In the genomic region with DNA sequence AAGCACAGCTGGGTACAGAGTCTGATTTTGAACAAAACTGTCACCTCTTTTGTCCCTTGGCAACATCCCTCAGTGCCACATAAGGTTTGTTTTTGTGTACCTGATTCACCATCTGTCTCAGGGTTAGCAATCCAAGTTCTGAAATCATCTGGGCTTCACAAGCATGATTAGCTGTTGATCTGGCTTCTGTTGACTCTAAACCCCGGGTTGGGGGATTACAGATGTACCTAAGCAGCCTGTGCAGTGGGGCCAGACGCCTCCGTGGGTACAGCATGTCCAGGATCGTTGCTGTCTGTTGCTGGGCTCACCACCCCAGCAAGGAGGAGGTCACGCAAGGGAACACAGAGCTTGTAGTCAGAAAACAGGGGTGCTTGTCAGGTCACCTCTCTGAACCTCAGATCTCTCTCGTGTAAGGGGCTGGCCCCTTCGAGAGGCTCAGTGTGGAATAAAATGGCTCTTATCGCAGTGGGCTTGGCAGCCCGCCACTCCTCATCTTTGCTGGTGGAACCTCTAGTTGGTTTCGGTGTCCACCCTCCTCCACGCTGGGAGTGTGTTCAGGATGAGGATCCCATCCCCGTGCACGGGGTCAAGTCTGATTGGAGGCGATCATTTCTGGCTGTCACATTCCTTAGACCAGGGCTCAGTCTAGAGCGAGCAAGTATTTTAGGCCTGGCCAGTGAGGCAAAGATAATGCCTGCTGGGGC, we compare ENCODE assay signal across 19 cellular contexts. TPM values are rescaled to one million over a fixed set of nuclear protein-coding genes. Genes with fewer than 3 reads are reported as not detected.
DNase-seq lines count a peak whose midpoint lies in the region; ATAC-seq, FAIRE-seq and TF ChIP-seq lines count a peak whose summit lies in the region.
"Had no signal": no experiment of that assay in that cellular context is flagged by ENCODE, and none has a peak within 500 bp of the region (broad histone marks: within the 10 kb centered on the region; RNA-seq: fewer than 3 reads in every experiment).

No MANE protein-coding gene starts in this region.

- CTCF ChIA-PET in H1 (lab: Charles Lee; ENCODE audit: partially characterized antibody) = interaction anchor here (1.1 to 1.5 kb wide), 3 partner anchors 13 to 261 kb away, joined by 3 read pairs; no protein-coding TSS in a partner anchor

- H4K20me1 ChIP-seq in H1 (replicated peaks in 1 of 2; ENCODE audit: control insufficient read depth in 1 of 2, insufficient read depth in 2 of 2, low read length in 2 of 2) = no peaks in the 10 kb centered on the region

- WGBS in H1 (ENCODE audit: extremely low coverage in 1 of 2, insufficient coverage in 1 of 2, insufficient read length in 1 of 2, insufficient replicate concordance in 2 of 2, low coverage in 1 of 2, low lambda C conversion rate in 2 of 2, missing lambda C conversion rate in 1 of 2), 2 experiments = 95% methylated on average over 15 of the region's 15 CpGs; no CpG with 5 or more reads in 1 of the 2 experiments

- no peak overlapping the region for H3K4me2 ChIP-seq in H1 (ENCODE audit: insufficient read depth in 1 of 2, low read depth in 2 of 2, low read length in 2 of 2)

- no peak overlapping the region for H3K18ac ChIP-seq in H1 (ENCODE audit: extremely low read depth, low read length)

- no peak overlapping the region for H2BK5ac ChIP-seq in H1 (ENCODE audit: low read depth, low read length)

- H2BK120ac ChIP-seq in H1 (replicated peaks; ENCODE audit: low read depth, low read length) = no peak overlapping the region

- no peak overlapping the region for H3K4ac ChIP-seq in H1 (replicated peaks; ENCODE audit: insufficient read length, low read depth, low read length)

- H3K4me1 ChIP-seq in Peyer's patch (peaks cover 0 to 24% (median 7%) of the 10 kb centered on the region in 4 donors), H1 (replicated peaks in 1 of 4; ENCODE audit: control insufficient read depth in 3 of 4, insufficient read depth in 4 of 4, low read length in 3 of 4) (peaks cover 4 to 21% (median 19%) of the 10 kb centered on the region in 4 experiments)
- H3K4me1 ChIP-seq: HAP-1, stomach had no signal

- TF ChIP-seq CTCF in Peyer's patch (IDR thresholded peaks at IDR 0.05) (no peak), H1 (IDR thresholded peaks at IDR 0.05; ENCODE audit: control extremely low read depth in 1 of 3, insufficient read depth in 1 of 3, low read depth in 1 of 3, low read length in 3 of 3) (no peak)

- no peaks in the 10 kb centered on the region for H3K23me2 ChIP-seq in H1 (ENCODE audit: low read depth, low read length)

- H2BK20ac ChIP-seq in H1 (ENCODE audit: low read length) = peak overlapping the region; percentile 7; the same call in 1 of the 2 replicates

- no peaks in the 10 kb centered on the region for H3K79me2 ChIP-seq in H1 (ENCODE audit: control insufficient read depth in 1 of 2, insufficient read depth in 2 of 2, low read length in 2 of 2)

- no peak overlapping the region for H3K23ac ChIP-seq in H1 (ENCODE audit: insufficient read length)

- H3K79me1 ChIP-seq in H1 (ENCODE audit: low read depth, low read length) = no peaks in the 10 kb centered on the region

- peak overlapping the region; percentile 39 for H4K91ac ChIP-seq in H1 (replicated peaks; ENCODE audit: insufficient read length, low read length)

- H3K4me1 Mint-ChIP-seq in stimulated activated naive CD8-positive, alpha-beta T cell treated with anti-CD3 and anti-CD28 coated beads, Interleukin-15, Interleukin-2, amounts not matched to agents 100 ng/mL and 50 ng/mL, for 24 hours (ENCODE audit: low read depth) = peaks cover 84% of the 10 kb centered on the region
- peaks cover 72% of the 10 kb centered on the region for H3K4me1 Mint-ChIP-seq in stimulated activated naive CD8-positive, alpha-beta T cell treated with anti-CD3 and anti-CD28 coated beads, Interleukin-15, amount 100 ng/mL, for 72 hours

- no peaks in the 10 kb centered on the region for H3K36me3 Mint-ChIP-seq in stimulated activated naive CD8-positive, alpha-beta T cell treated with anti-CD3 and anti-CD28 coated beads, Interleukin-15, Interleukin-2, amounts not matched to agents 100 ng/mL and 50 ng/mL, for 24 hours (ENCODE audit: low read depth)

- H3K4me3 ChIP-seq in Peyer's patch = no peak overlapping the region
- H3K4me3 ChIP-seq in H1 (ENCODE audit: extremely low read depth in 1 of 4, insufficient read depth in 2 of 4, low read depth in 3 of 4, low read length in 4 of 4) = no peak overlapping the region
- H3K4me3 ChIP-seq: HAP-1, K562, stomach had no signal

- TF ChIP-seq RAD21 in H1 (IDR thresholded peaks at IDR 0.05 in 1 of 2, conservative IDR thresholded peaks at IDR 0.05 in 1 of 2; ENCODE audit: low read depth in 2 of 2, low read length in 2 of 2) = no peak

- H3K9me3 ChIP-seq in Peyer's patch = no peaks in the 10 kb centered on the region
- H3K9me3 ChIP-seq in H1 (ENCODE audit: insufficient read depth in 2 of 2, low read depth in 1 of 2, low read length in 1 of 2) = peaks cover 0 to 9% of the 10 kb centered on the region in 2 experiments; a peak in 3 of 4 replicates
- H3K9me3 ChIP-seq: HAP-1 had no signal

- TF ChIP-seq EP300 in H1 (IDR thresholded peaks at IDR 0.05; ENCODE audit: borderline replicate concordance in 1 of 2, low read depth in 2 of 2, low read length in 2 of 2) = no peak

- FAIRE-seq in H1 (lab: Jason Lieb, UNC) = no peak
- FAIRE-seq: frontal cortex, K562, RCC 7860 had no signal

- DNase-seq in stimulated activated naive CD8-positive, alpha-beta T cell treated with anti-CD3 and anti-CD28 coated beads, Interleukin-15, amount 100 ng/mL, for 72 hours = no peak
- DNase-seq in Peyer's patch = peak in 2 of 3 donors; percentile 70 to 75
- DNase-seq in H1 (ENCODE audit: low read depth in 1 of 2, low spot score in 2 of 2) = no peak
- no peak for DNase-seq in posterior cingulate gyrus
- DNase-seq in NCI-H774 (lab: John Stamatoyannopoulos, UW) = no peak
- DNase-seq: activated CD4-positive, CD25-positive, alpha-beta regulatory T cell treated with anti-CD3 and anti-CD28 coated beads, Interleukin-2, amount 50 U/mL, for 72 hours; activated effector memory CD4-positive, alpha-beta T cell treated with Interleukin-2 at 50 U/mL for 16 hours; DMS79; mammary epithelial cell; NCI-H146; NCI-H526 treated with DMSO at 0.1 percent for 48 hours; stomach had no signal

- TF ChIP-seq POLR2A in Peyer's patch (IDR thresholded peaks at IDR 0.05) = no peak
- TF ChIP-seq POLR2A in H1 (IDR thresholded peaks at IDR 0.05; ENCODE audit: control extremely low read depth in 1 of 2, low read depth in 2 of 2, low read length in 2 of 2) = no peak

- POLR2A ChIA-PET in H1 (lab: Charles Lee; ENCODE audit: partially characterized antibody) = no interaction called here

- H3K27ac ChIP-seq in Peyer's patch = peak overlapping the region in 2 of 4 donors; percentile 77 to 81
- no peak overlapping the region for H3K27ac ChIP-seq in H1 (ENCODE audit: low read depth, low read length)

- H3K27me3 Mint-ChIP-seq in stimulated activated naive CD8-positive, alpha-beta T cell treated with anti-CD3 and anti-CD28 coated beads, Interleukin-15, Interleukin-2, amounts not matched to agents 100 ng/mL and 50 ng/mL, for 24 hours = no peaks in the 10 kb centered on the region
- no peaks in the 10 kb centered on the region for H3K27me3 Mint-ChIP-seq in stimulated activated naive CD8-positive, alpha-beta T cell treated with anti-CD3 and anti-CD28 coated beads, Interleukin-15, amount 100 ng/mL, for 72 hours

- no peak overlapping the region for H2BK12ac ChIP-seq in H1 (ENCODE audit: low read depth, low read length)

- H3K9ac ChIP-seq in H1 (replicated peaks in 1 of 4; ENCODE audit: extremely low read depth in 1 of 4, low read depth in 3 of 4, low read length in 3 of 4) = no peak overlapping the region

- no peak overlapping the region for H3K14ac ChIP-seq in H1 (ENCODE audit: insufficient read length)

- no peak overlapping the region for H2AFZ ChIP-seq in H1 (ENCODE audit: low read length)

- 0 out of 2 replicates have a peak overlapping the region, but pooled peaks have one; percentile 31 for H2BK15ac ChIP-seq in H1 (ENCODE audit: low read length)

- H2AK5ac ChIP-seq in H1 (ENCODE audit: low read depth, low read length) = no peak overlapping the region

- intact Hi-C loops in posterior cingulate gyrus (cut with DNase I) = no loop called here

- peak overlapping the region; percentile 97 for H3K27ac Mint-ChIP-seq in stimulated activated naive CD8-positive, alpha-beta T cell treated with anti-CD3 and anti-CD28 coated beads, Interleukin-15, Interleukin-2, amounts not matched to agents 100 ng/mL and 50 ng/mL, for 24 hours
- no peak overlapping the region for H3K27ac Mint-ChIP-seq in stimulated activated naive CD8-positive, alpha-beta T cell treated with anti-CD3 and anti-CD28 coated beads, Interleukin-15, amount 100 ng/mL, for 72 hours

- no peak overlapping the region for H4K5ac ChIP-seq in H1 (ENCODE audit: insufficient read length, low read depth, low read length)

- H3K36me3 ChIP-seq in Peyer's patch (no peaks in the 10 kb centered on the region), H1 (ENCODE audit: control insufficient read depth in 2 of 4, insufficient read depth in 4 of 4, low read length in 3 of 4) (no peaks in the 10 kb centered on the region)
- H3K36me3 ChIP-seq: HAP-1, stomach had no signal

- H3K4me3 Mint-ChIP-seq in stimulated activated naive CD8-positive, alpha-beta T cell treated with anti-CD3 and anti-CD28 coated beads, Interleukin-15, Interleukin-2, amounts not matched to agents 100 ng/mL and 50 ng/mL, for 24 hours = peak overlapping the region; percentile 80
- H3K4me3 Mint-ChIP-seq in stimulated activated naive CD8-positive, alpha-beta T cell treated with anti-CD3 and anti-CD28 coated beads, Interleukin-15, amount 100 ng/mL, for 72 hours = no peak overlapping the region

- no peak for ATAC-seq in stimulated activated naive CD8-positive, alpha-beta T cell treated with anti-CD3 and anti-CD28 coated beads, Interleukin-15, amount 100 ng/mL, for 72 hours
- ATAC-seq in GM18868 (IDR thresholded peaks at IDR 0.05; ENCODE audit: unreplicated experiment) = no peak
- ATAC-seq in GM18511 (IDR thresholded peaks at IDR 0.05; ENCODE audit: unreplicated experiment) = no peak
- ATAC-seq: K562 had no signal

- H3K27me3 ChIP-seq in Peyer's patch (no peaks in the 10 kb centered on the region), H1 (replicated peaks in 1 of 4; ENCODE audit: control insufficient read depth in 3 of 4, extremely low read depth in 1 of 4, insufficient read depth in 3 of 4, low read length in 3 of 4) (no peaks in the 10 kb centered on the region)
- H3K27me3 ChIP-seq: stomach had no signal

- H4K8ac ChIP-seq in H1 (ENCODE audit: extremely low read depth, insufficient read depth, low read length) = no peak overlapping the region

- H3K56ac ChIP-seq in H1 (replicated peaks; ENCODE audit: insufficient read length, low read depth, low read length) = no peak overlapping the region

- H3K9me3 Mint-ChIP-seq in stimulated activated naive CD8-positive, alpha-beta T cell treated with anti-CD3 and anti-CD28 coated beads, Interleukin-15, Interleukin-2, amounts not matched to agents 100 ng/mL and 50 ng/mL, for 24 hours = no peaks in the 10 kb centered on the region
- H3K9me3 Mint-ChIP-seq in stimulated activated naive CD8-positive, alpha-beta T cell treated with anti-CD3 and anti-CD28 coated beads, Interleukin-15, amount 100 ng/mL, for 72 hours = peaks cover 0 to 8% of the 10 kb centered on the region in 2 donors

RNA-seq across cellular contexts. Expression of a gene that starts 39.1 kb away (rescaled TPM):
- total RNA-seq in Peyer's patch = 10 to 100 TPM in 1 of 4 donors, 1 to 10 TPM in 3; 1.7 to 11.6 (median 2.3) TPM
- not detected in 2 replicates for total RNA-seq in H1 (2021; fragmentation: NEBNext Ultra II Directional; extraction: Animal tissue kit (Norgen Biotek cat#: 25700))
- under 0.01 TPM in 1 of 2 replicates, not detected in the other for polyA plus RNA-seq in H1 (2011; rRNA removed)
- polyA plus RNA-seq in H1 (2011; cell fraction: cytosol; rRNA removed) = not detected
- polyA plus RNA-seq in H1 (2011; cell fraction: nucleus; rRNA removed) = not detected
- not detected in 4 replicates for polyA plus RNA-seq in H1 (2012, experiment 1 of 2)
- not detected for polyA plus RNA-seq in H1 (2012, experiment 2 of 2)
- under 0.01 TPM for polyA plus RNA-seq in H1 (2013, experiment 1 of 2)
- under 0.01 TPM for polyA plus RNA-seq in H1 (2013, experiment 2 of 2)
- polyA minus RNA-seq in H1 (2011; rRNA and poly(A)+ RNA removed) = not detected in 2 replicates
- not detected for polyA minus RNA-seq in H1 (2011; cell fraction: cytosol; rRNA and poly(A)+ RNA removed)
- not detected for polyA minus RNA-seq in H1 (2011; cell fraction: nucleus; rRNA and poly(A)+ RNA removed)
- total RNA-seq: K562, mammary epithelial cell had no signal
- polyA plus RNA-seq: K562, mammary epithelial cell had no signal

Comparison
In these comparisons a context has a peak if more than half of its experiments do, and no peak if none do; other contexts are left out.
1. DNase-seq: peak in Peyer's patch (2 of 3); none in stimulated activated naive CD8-positive, alpha-beta T cell treated with anti-CD3 and anti-CD28 coated beads, Interleukin-15, amount 100 ng/mL, for 72 hours (0 of 2), H1 (0 of 2), posterior cingulate gyrus (0 of 10) and NCI-H774 (single experiment).